In genomic region chr10:122120008-122120744, GRCh38 we compare ENCODE assay signal across 1 cellular context.
TF ChIP-seq lines count a peak whose summit lies in the region.

No MANE protein-coding gene starts in this region.

TF ChIP-seq in A549, 52 proteins besides CTCF, POLR2A, EP300 and RAD21 (continued from another document):
- no peak for TF ChIP-seq BHLHE40 (IDR thresholded peaks at IDR 0.05; ENCODE audit: low read depth, low read length)
- TF ChIP-seq HEYL (CRISPR knock-in tag; IDR thresholded peaks at IDR 0.05): no peak
- no peak for TF ChIP-seq EHF (CRISPR knock-in tag; IDR thresholded peaks at IDR 0.05)
- TF ChIP-seq ZSCAN20 (CRISPR knock-in tag; IDR thresholded peaks at IDR 0.05): no peak
- TF ChIP-seq FOSB (CRISPR knock-in tag; IDR thresholded peaks at IDR 0.05): no peak
- TF ChIP-seq TP53 (CRISPR knock-in tag; IDR thresholded peaks at IDR 0.05): no peak
- no peak for TF ChIP-seq MYC (IDR thresholded peaks at IDR 0.05; ENCODE audit: borderline replicate concordance, low read length)
- no peak for TF ChIP-seq FOXS1 (CRISPR knock-in tag; IDR thresholded peaks at IDR 0.05)
- no peak for TF ChIP-seq USF2 (IDR thresholded peaks at IDR 0.05)
- no peak for TF ChIP-seq NR3C1 (IDR thresholded peaks at IDR 0.05)
- TF ChIP-seq POLR2AphosphoS2 (conservative IDR thresholded peaks at IDR 0.05; ENCODE audit: low read length): no peak; the same call in 1 of the 2 replicates
TF ChIP-seq in A549: peak in this region for 0.
